In genomic region chr4:48329193-48329592, GRCh38 we compare ENCODE assay signal across 25 cellular contexts. TPM values are rescaled to one million over a fixed set of nuclear protein-coding genes. Genes with fewer than 3 reads are reported as not detected.
DNase-seq lines count a peak whose midpoint lies in the region; ATAC-seq and TF ChIP-seq lines count a peak whose summit lies in the region.
"Had no signal": no experiment of that assay in that cellular context is flagged by ENCODE, and none has a peak within 500 bp of the region (broad histone marks: within the 10 kb centered on the region; RNA-seq: fewer than 3 reads in every experiment).

No MANE protein-coding gene starts in this region.

- 0 out of 2 replicates have a peak overlapping the region, but pooled peaks have one; percentile 23 for H2AFZ ChIP-seq in PC-9

- H3K36me3 Mint-ChIP-seq in activated CD4-positive, alpha-beta T cell treated with anti-CD3 and anti-CD28 coated beads, Interleukin-2, amount 10 ng/mL, durations not matched to agents 24 days and 14 days (ENCODE audit: low read depth): no peaks in the 10 kb centered on the region
- H3K36me3 Mint-ChIP-seq: activated CD8-positive, alpha-beta memory T cell treated with anti-CD3 and anti-CD28 coated beads, Interleukin-2, amount 10 ng/mL, durations not matched to agents 7 days and 5 days had no signal

- peak overlapping the region; percentile 87 for H3K27ac ChIP-seq in PC-9
- H3K27ac ChIP-seq: cardiac muscle cell, gastroesophageal sphincter, left lung, upper lobe of right lung had no signal

- no peaks in the 10 kb centered on the region for H4K20me1 ChIP-seq in PC-9 (ENCODE audit: insufficient read depth)

- POLR2A ChIA-PET in PC-9 (lab: Charles Lee; ENCODE audit: unreplicated experiment): interaction anchor here (0.6 to 0.8 kb wide), 3 partner anchors 29 to 244 kb away, joined by 4 to 8 read pairs (median 5); no protein-coding TSS in a partner anchor

- H3K9ac ChIP-seq in skeletal muscle satellite cell (ENCODE audit: low read depth, low read length): peak overlapping the region; percentile 67

- DNase-seq in HuH-7 (ENCODE audit: low spot score): peak; percentile 41
- peak in 1 of 2 experiments; percentile 50 for DNase-seq in PC-9
- no peak for DNase-seq in left colon
- DNase-seq in activated CD4-positive, alpha-beta T cell treated with anti-CD3 and anti-CD28 coated beads, Interleukin-2, amount 10 ng/mL, durations not matched to agents 24 days and 14 days: no peak
- no peak for DNase-seq in hypothalamus (lab: John Stamatoyannopoulos, UW)
- no peak for DNase-seq in left ventricle myocardium superior
- DNase-seq: activated CD4-positive, alpha-beta T cell treated with anti-CD3 and anti-CD28 coated beads for 36 hours; activated CD8-positive, alpha-beta memory T cell treated with anti-CD3 and anti-CD28 coated beads, Interleukin-2, amount 10 ng/mL, durations not matched to agents 7 days and 5 days; activated naive CD8-positive, alpha-beta T cell treated with anti-CD3 and anti-CD28 coated beads, Interleukin-2, amount 50 U/mL, for 24 hours; Calu3; erythroblast; left lung; MM.1S; NCI-H1694 treated with DMSO at 0.1 percent for 48 hours; occipital lobe; sigmoid colon; stimulated activated CD4-positive, alpha-beta T cell treated with anti-CD3 and anti-CD28 coated beads, Interleukin-2, amount 100 ng/mL, for 24 hours; stimulated activated naive CD8-positive, alpha-beta T cell treated with anti-CD3 and anti-CD28 coated beads, Interleukin-15, amount 100 ng/mL, for 72 hours; upper lobe of right lung had no signal

- H3K9me3 ChIP-seq in PC-9 (ENCODE audit: insufficient read depth, low read depth) (no peaks in the 10 kb centered on the region), skeletal muscle satellite cell (replicated peaks; ENCODE audit: low read length) (no peaks in the 10 kb centered on the region)
- H3K9me3 ChIP-seq: gastroesophageal sphincter, left lung, sigmoid colon, upper lobe of right lung had no signal

- intact Hi-C loops in PC-9 (cut with micrococcal nuclease; ENCODE audit: unreplicated experiment): no loop called here
- intact Hi-C loops in left colon (cut with DNase I, micrococcal nuclease): no loop called here
- intact Hi-C loops in activated CD4-positive, alpha-beta T cell treated with anti-CD3 and anti-CD28 coated beads, Interleukin-2, amount 10 ng/mL, durations not matched to agents 24 days and 14 days (cut with micrococcal nuclease): no loop called here
- intact Hi-C loops in left ventricle myocardium superior (cut with micrococcal nuclease): no loop called here

- H3K4me2 ChIP-seq in PC-9: peak overlapping the region; percentile 52
- peak overlapping the region; percentile 46 for H3K4me2 ChIP-seq in skeletal muscle satellite cell (ENCODE audit: low read length)

- H3K27me3 ChIP-seq in PC-9 (ENCODE audit: insufficient read depth, low read depth): no peaks in the 10 kb centered on the region
- no peaks in the 10 kb centered on the region for H3K27me3 ChIP-seq in skeletal muscle satellite cell (ENCODE audit: control insufficient read depth, insufficient read depth, low read length)
- H3K27me3 ChIP-seq: gastroesophageal sphincter, left lung, sigmoid colon, upper lobe of right lung had no signal

- BruUV-seq in PC-9 (replicated peaks; lab: Mats Ljungman, UMichigan): no TSS peak

- H3K79me2 ChIP-seq in PC-9 (ENCODE audit: low read depth): no peaks in the 10 kb centered on the region

- ATAC-seq in left colon: peak; percentile 91
- no peak for ATAC-seq in HG03280 (IDR thresholded peaks at IDR 0.05; ENCODE audit: unreplicated experiment)
- ATAC-seq in left ventricle myocardium superior: no peak
- ATAC-seq: activated CD8-positive, alpha-beta memory T cell treated with anti-CD3 and anti-CD28 coated beads, Interleukin-2, amount 10 ng/mL, durations not matched to agents 7 days and 5 days; gastroesophageal sphincter; upper lobe of right lung had no signal

- no peak for TF ChIP-seq CTCF in PC-9 (conservative IDR thresholded peaks at IDR 0.05)

- no peaks in the 10 kb centered on the region for H3K9me2 ChIP-seq in PC-9 (ENCODE audit: insufficient read depth)

- no peak overlapping the region for H3K4me3 Mint-ChIP-seq in activated CD4-positive, alpha-beta T cell treated with anti-CD3 and anti-CD28 coated beads, Interleukin-2, amount 10 ng/mL, durations not matched to agents 24 days and 14 days
- H3K4me3 Mint-ChIP-seq: activated CD4-positive, alpha-beta T cell treated with anti-CD3 and anti-CD28 coated beads for 36 hours; activated CD8-positive, alpha-beta memory T cell treated with anti-CD3 and anti-CD28 coated beads, Interleukin-2, amount 10 ng/mL, durations not matched to agents 7 days and 5 days; activated naive CD8-positive, alpha-beta T cell treated with anti-CD3 and anti-CD28 coated beads, Interleukin-2, amount 50 U/mL, for 24 hours; activated T-helper 17 cell treated with anti-CD3 and anti-CD28 coated beads, Interleukin-2, amount 50 U/mL, for 72 hours; stimulated activated naive CD8-positive, alpha-beta T cell treated with anti-CD3 and anti-CD28 coated beads, Interleukin-15, amount 100 ng/mL, for 72 hours had no signal

- CTCF ChIA-PET in PC-9 (lab: Charles Lee): no interaction called here

- H3K36me3 ChIP-seq in PC-9 (ENCODE audit: low read depth) (no peaks in the 10 kb centered on the region), skeletal muscle satellite cell (ENCODE audit: insufficient read depth, low read length) (no peaks in the 10 kb centered on the region)
- H3K36me3 ChIP-seq: cardiac muscle cell, gastroesophageal sphincter, left lung, sigmoid colon, upper lobe of right lung had no signal

- H3K4me3 ChIP-seq in PC-9: peak overlapping the region; percentile 25; the same call in 1 of the 2 replicates
- no peak overlapping the region for H3K4me3 ChIP-seq in skeletal muscle satellite cell (ENCODE audit: low read length)
- H3K4me3 ChIP-seq: cardiac muscle cell, gastroesophageal sphincter, left lung, sigmoid colon, upper lobe of right lung had no signal

- H3K27ac Mint-ChIP-seq in activated CD4-positive, alpha-beta T cell treated with anti-CD3 and anti-CD28 coated beads, Interleukin-2, amount 10 ng/mL, durations not matched to agents 24 days and 14 days: no peak overlapping the region
- H3K27ac Mint-ChIP-seq: activated CD4-positive, alpha-beta T cell treated with anti-CD3 and anti-CD28 coated beads for 36 hours; activated CD8-positive, alpha-beta memory T cell treated with anti-CD3 and anti-CD28 coated beads, Interleukin-2, amount 10 ng/mL, durations not matched to agents 7 days and 5 days; activated naive CD8-positive, alpha-beta T cell treated with anti-CD3 and anti-CD28 coated beads, Interleukin-2, amount 50 U/mL, for 24 hours; activated T-helper 17 cell treated with anti-CD3 and anti-CD28 coated beads, Interleukin-2, amount 50 U/mL, for 72 hours; stimulated activated naive CD8-positive, alpha-beta T cell treated with anti-CD3 and anti-CD28 coated beads, Interleukin-15, amount 100 ng/mL, for 72 hours had no signal

- H3K9me3 Mint-ChIP-seq in activated CD4-positive, alpha-beta T cell treated with anti-CD3 and anti-CD28 coated beads, Interleukin-2, amount 10 ng/mL, durations not matched to agents 24 days and 14 days: no peaks in the 10 kb centered on the region
- H3K9me3 Mint-ChIP-seq: activated naive CD8-positive, alpha-beta T cell treated with anti-CD3 and anti-CD28 coated beads, Interleukin-2, amount 50 U/mL, for 24 hours; activated T-helper 17 cell treated with anti-CD3 and anti-CD28 coated beads, Interleukin-2, amount 50 U/mL, for 72 hours; stimulated activated naive CD8-positive, alpha-beta T cell treated with anti-CD3 and anti-CD28 coated beads, Interleukin-15, amount 100 ng/mL, for 72 hours had no signal

- peaks cover 4% of the 10 kb centered on the region for H3K4me1 Mint-ChIP-seq in activated CD4-positive, alpha-beta T cell treated with anti-CD3 and anti-CD28 coated beads, Interleukin-2, amount 10 ng/mL, durations not matched to agents 24 days and 14 days
- H3K4me1 Mint-ChIP-seq: activated T-helper 17 cell treated with anti-CD3 and anti-CD28 coated beads, Interleukin-2, amount 50 U/mL, for 72 hours had no signal

- H3F3A ChIP-seq in PC-9 (ENCODE audit: insufficient read depth, low read depth): peaks cover 52% of the 10 kb centered on the region

- H3K27me3 Mint-ChIP-seq in activated CD4-positive, alpha-beta T cell treated with anti-CD3 and anti-CD28 coated beads, Interleukin-2, amount 10 ng/mL, durations not matched to agents 24 days and 14 days: peaks cover 3% of the 10 kb centered on the region
- H3K27me3 Mint-ChIP-seq: activated T-helper 17 cell treated with anti-CD3 and anti-CD28 coated beads, Interleukin-2, amount 50 U/mL, for 72 hours; stimulated activated naive CD8-positive, alpha-beta T cell treated with anti-CD3 and anti-CD28 coated beads, Interleukin-15, amount 100 ng/mL, for 72 hours had no signal

- H3K4me1 ChIP-seq in PC-9 (replicated peaks; ENCODE audit: insufficient read depth) (peaks cover 52% of the 10 kb centered on the region), skeletal muscle satellite cell (ENCODE audit: control insufficient read depth, insufficient read depth, low read length) (peaks cover 34% of the 10 kb centered on the region)
- H3K4me1 ChIP-seq: gastroesophageal sphincter, left lung, upper lobe of right lung had no signal

RNA-seq across cellular contexts. Expression of gene SLAIN2, which starts 12.1 kb away (rescaled TPM):
- 31.5 and 70.4 TPM in 2 replicates for total RNA-seq in PC-9 (2021)
- 10 to 100 TPM; 90.1 to 94.4 TPM for total RNA-seq in left colon
- total RNA-seq in skeletal muscle satellite cell (2012; rRNA removed): 18.8 and 28.8 TPM in 2 replicates
- 77.6 and 80.2 TPM in 2 replicates for total RNA-seq in activated CD4-positive, alpha-beta T cell treated with anti-CD3 and anti-CD28 coated beads, Interleukin-2, amount 10 ng/mL, durations not matched to agents 24 days and 14 days
- 122 TPM for total RNA-seq in left ventricle myocardium superior

RNA-seq across cellular contexts. Expression of gene TEC, which starts 59.6 kb away (rescaled TPM):
- 6.2 and 6.6 TPM in 2 replicates for total RNA-seq in PC-9 (2021)
- total RNA-seq in left colon: 1 to 10 TPM; 3.1 to 3.6 TPM
- 0.44 and 1.5 TPM in 2 replicates for total RNA-seq in skeletal muscle satellite cell (2012; rRNA removed)
- 2.7 and 3.0 TPM in 2 replicates for total RNA-seq in activated CD4-positive, alpha-beta T cell treated with anti-CD3 and anti-CD28 coated beads, Interleukin-2, amount 10 ng/mL, durations not matched to agents 24 days and 14 days
- 2.2 TPM for total RNA-seq in left ventricle myocardium superior
- total RNA-seq: G401 had no signal
